ENCODE assay signal across 8 cellular contexts in genomic region chr5:132866342-132867045, GRCh38. TPM values are rescaled to one million over a fixed set of nuclear protein-coding genes. Genes with fewer than 3 reads are reported as not detected.
A peak's percentile ranks its signal among the peaks of the same experiment; 100 is the strongest.
DNase-seq lines count a peak whose midpoint lies in the region; ATAC-seq and TF ChIP-seq lines count a peak whose summit lies in the region.

TSS of gene GDF9 (minus strand) at chr5:132866469. CDS start at chr5:132864533, 1,936 bp downstream.
TSS of gene UQCRQ (plus strand) at chr5:132866642. CDS start at chr5:132866882, 240 bp downstream.

- peak within 1 kb of the TSS; percentile 95 to 100 (median 98) for H3K4me3 Mint-ChIP-seq in IgD-negative memory B cell

- TF ChIP-seq CTCF in epithelial cell of proximal tubule (conservative IDR thresholded peaks at IDR 0.05; ENCODE audit: low read depth, low read length) = peak; percentile 38

- no peaks in the 10 kb centered on the region for H3K9me3 Mint-ChIP-seq in IgD-negative memory B cell

- H3K27me3 Mint-ChIP-seq in IgD-negative memory B cell = no peaks in the 10 kb centered on the region

- peak within 1 kb of the TSS; percentile 86 for H3K4me3 ChIP-seq in epithelial cell of proximal tubule (ENCODE audit: low read depth, low read length)

- H3K27ac Mint-ChIP-seq in IgD-negative memory B cell = peak within 1 kb of the TSS; percentile 91 to 100 (median 99)

- no peaks in the 10 kb centered on the region for H3K36me3 Mint-ChIP-seq in IgD-negative memory B cell

- ATAC-seq in GM21529 (IDR thresholded peaks at IDR 0.05; ENCODE audit: unreplicated experiment) = peak; percentile 99

- DNase-seq in DMS153 treated with DMSO at 0.1 percent for 48 hours (lab: John Stamatoyannopoulos, UW; ENCODE audit: unreplicated experiment) (peak; percentile 75), OCI-M1 (lab: John Stamatoyannopoulos, UW) (peak; percentile 99), epithelial cell of proximal tubule (ENCODE audit: low read depth) (peak; percentile 99), mucosa of gallbladder (ENCODE audit: low spot score) (peak; percentile 98)
- DNase-seq in activated T-cell treated with anti-CD3 and anti-CD28 coated beads, Interleukin-2, amount 50 U/mL, for 1 hour = peak; percentile 85
- DNase-seq in stimulated activated CD8-positive, alpha-beta memory T cell treated with anti-CD3 and anti-CD28 coated beads, Interleukin-4, amount 100 ng/mL, for 4 hours (ENCODE audit: low read depth in 2 of 2, low spot score in 1 of 2) = peak; percentile 72 to 86

- H3K4me1 Mint-ChIP-seq in IgD-negative memory B cell = peaks cover 13 to 23% (median 16%) of the 10 kb centered on the region in 3 donors

RNA-seq across cellular contexts. Expression of gene GDF9, which starts in this region (rescaled TPM):
- polyA plus RNA-seq in IgD-negative memory B cell = not detected
- 0.14 and 0.52 TPM in 2 replicates for total RNA-seq in epithelial cell of proximal tubule
- total RNA-seq in mucosa of gallbladder = 0.09 TPM

RNA-seq across cellular contexts. Expression of gene UQCRQ, which starts in this region (rescaled TPM):
- 552 TPM for polyA plus RNA-seq in IgD-negative memory B cell
- total RNA-seq in epithelial cell of proximal tubule = 288 and 304 TPM in 2 replicates
- total RNA-seq in mucosa of gallbladder = 625 TPM

Comparison
In these comparisons a context has a peak if more than half of its experiments do, and no peak if none do; other contexts are left out.
1. Peak in every context shown above with its lines: DNase-seq, ATAC-seq and H3K4me3 ChIP-seq.